8 cellular contexts compared by ENCODE assay signal in genomic region chr4:184281231-184282139, GRCh38.
DNase-seq lines count a peak whose midpoint lies in the region; ATAC-seq lines count a peak whose summit lies in the region.

No MANE protein-coding gene starts in this region.

- no peak overlapping the region for H3K4me3 Mint-ChIP-seq in activated CD4-positive, alpha-beta T cell treated with anti-CD3 and anti-CD28 coated beads, Interleukin-2, amount 10 ng/mL, durations not matched to agents 7 days and 5 days
- peak overlapping the region; percentile 83 to 88 for H3K4me3 Mint-ChIP-seq in activated T-cell treated with anti-CD3 and anti-CD28 coated beads, Interleukin-2, amount 50 U/mL, for 72 hours
- peak overlapping the region; percentile 61 for H3K4me3 Mint-ChIP-seq in stimulated activated naive CD8-positive, alpha-beta T cell treated with anti-CD3 and anti-CD28 coated beads, Interleukin-15, Interleukin-2, amounts not matched to agents 100 ng/mL and 50 ng/mL, for 24 hours

- no peaks in the 10 kb centered on the region for H3K27me3 Mint-ChIP-seq in activated CD4-positive, alpha-beta T cell treated with anti-CD3 and anti-CD28 coated beads, Interleukin-2, amount 10 ng/mL, durations not matched to agents 7 days and 5 days
- no peaks in the 10 kb centered on the region for H3K27me3 Mint-ChIP-seq in activated T-cell treated with anti-CD3 and anti-CD28 coated beads, Interleukin-2, amount 50 U/mL, for 72 hours (ENCODE audit: low read depth)
- no peaks in the 10 kb centered on the region for H3K27me3 Mint-ChIP-seq in stimulated activated naive CD8-positive, alpha-beta T cell treated with anti-CD3 and anti-CD28 coated beads, Interleukin-15, Interleukin-2, amounts not matched to agents 100 ng/mL and 50 ng/mL, for 24 hours

- ATAC-seq in HG02938 (IDR thresholded peaks at IDR 0.05; ENCODE audit: unreplicated experiment): peak; percentile 27
- peak; percentile 20 to 40 for ATAC-seq in activated T-cell treated with anti-CD3 and anti-CD28 coated beads, Interleukin-2, amount 50 U/mL, for 72 hours (replicated peaks in 1 of 2)

- peak overlapping the region; percentile 77 for H3K27ac Mint-ChIP-seq in activated CD4-positive, alpha-beta T cell treated with anti-CD3 and anti-CD28 coated beads, Interleukin-2, amount 10 ng/mL, durations not matched to agents 7 days and 5 days
- peak overlapping the region; percentile 85 for H3K27ac Mint-ChIP-seq in activated T-cell treated with anti-CD3 and anti-CD28 coated beads, Interleukin-2, amount 50 U/mL, for 72 hours
- peak overlapping the region; percentile 83 for H3K27ac Mint-ChIP-seq in stimulated activated naive CD8-positive, alpha-beta T cell treated with anti-CD3 and anti-CD28 coated beads, Interleukin-15, Interleukin-2, amounts not matched to agents 100 ng/mL and 50 ng/mL, for 24 hours

- H3K4me1 Mint-ChIP-seq in activated CD4-positive, alpha-beta T cell treated with anti-CD3 and anti-CD28 coated beads, Interleukin-2, amount 10 ng/mL, durations not matched to agents 7 days and 5 days: peaks cover 45% of the 10 kb centered on the region
- peaks cover 75% of the 10 kb centered on the region for H3K4me1 Mint-ChIP-seq in activated T-cell treated with anti-CD3 and anti-CD28 coated beads, Interleukin-2, amount 50 U/mL, for 72 hours (ENCODE audit: low read depth)
- peaks cover 71% of the 10 kb centered on the region for H3K4me1 Mint-ChIP-seq in stimulated activated naive CD8-positive, alpha-beta T cell treated with anti-CD3 and anti-CD28 coated beads, Interleukin-15, Interleukin-2, amounts not matched to agents 100 ng/mL and 50 ng/mL, for 24 hours (ENCODE audit: low read depth)

- POLR2A ChIA-PET in activated CD4-positive, alpha-beta T cell treated with anti-CD3 and anti-CD28 coated beads, Interleukin-2, amount 10 ng/mL, durations not matched to agents 7 days and 5 days (lab: Charles Lee): interaction anchor here (0.6 to 0.7 kb wide), 2 partner anchors 14 to 103 kb away, joined by 3 to 5 read pairs; no protein-coding TSS in a partner anchor

- no peak for DNase-seq in activated CD4-positive, alpha-beta T cell treated with anti-CD3 and anti-CD28 coated beads, Interleukin-2, amount 10 ng/mL, durations not matched to agents 7 days and 5 days
- no peak for DNase-seq in activated CD4-positive, alpha-beta T cell treated with anti-CD3 and anti-CD28 coated beads for 1 hour
- peak; percentile 48 to 50 for DNase-seq in activated T-cell treated with anti-CD3 and anti-CD28 coated beads, Interleukin-2, amount 50 U/mL, for 72 hours
- DNase-seq in DMS153 (lab: John Stamatoyannopoulos, UW) (no peak), 8988T (no peak), NCI-H2171 (lab: John Stamatoyannopoulos, UW) (no peak)

- H3K36me3 Mint-ChIP-seq in activated CD4-positive, alpha-beta T cell treated with anti-CD3 and anti-CD28 coated beads, Interleukin-2, amount 10 ng/mL, durations not matched to agents 7 days and 5 days (ENCODE audit: low read depth): peaks cover 15% of the 10 kb centered on the region
- peaks cover 8 to 20% of the 10 kb centered on the region in 2 donors for H3K36me3 Mint-ChIP-seq in activated T-cell treated with anti-CD3 and anti-CD28 coated beads, Interleukin-2, amount 50 U/mL, for 72 hours (ENCODE audit: insufficient read depth in 2 of 2)
- peaks cover 7% of the 10 kb centered on the region for H3K36me3 Mint-ChIP-seq in stimulated activated naive CD8-positive, alpha-beta T cell treated with anti-CD3 and anti-CD28 coated beads, Interleukin-15, Interleukin-2, amounts not matched to agents 100 ng/mL and 50 ng/mL, for 24 hours (ENCODE audit: low read depth)

- peaks cover 13% of the 10 kb centered on the region for H3K9me3 Mint-ChIP-seq in activated CD4-positive, alpha-beta T cell treated with anti-CD3 and anti-CD28 coated beads, Interleukin-2, amount 10 ng/mL, durations not matched to agents 7 days and 5 days
- H3K9me3 Mint-ChIP-seq in activated T-cell treated with anti-CD3 and anti-CD28 coated beads, Interleukin-2, amount 50 U/mL, for 72 hours: peaks cover 5 to 8% of the 10 kb centered on the region in 2 donors
- peaks cover 4% of the 10 kb centered on the region for H3K9me3 Mint-ChIP-seq in stimulated activated naive CD8-positive, alpha-beta T cell treated with anti-CD3 and anti-CD28 coated beads, Interleukin-15, Interleukin-2, amounts not matched to agents 100 ng/mL and 50 ng/mL, for 24 hours

- CTCF ChIA-PET in activated CD4-positive, alpha-beta T cell treated with anti-CD3 and anti-CD28 coated beads, Interleukin-2, amount 10 ng/mL, durations not matched to agents 7 days and 5 days (lab: Charles Lee): interaction anchor here (1.0 to 5.4 kb wide), 5 partner anchors 12 to 23 kb away, joined by 3 to 38 read pairs (median 8); no protein-coding TSS in a partner anchor

Comparison
In these comparisons a context has a peak if more than half of its experiments do, and no peak if none do; other contexts are left out.
1. DNase-seq: peak in activated T-cell treated with anti-CD3 and anti-CD28 coated beads, Interleukin-2, amount 50 U/mL, for 72 hours (2 of 2); none in activated CD4-positive, alpha-beta T cell treated with anti-CD3 and anti-CD28 coated beads, Interleukin-2, amount 10 ng/mL, durations not matched to agents 7 days and 5 days (single experiment), activated CD4-positive, alpha-beta T cell treated with anti-CD3 and anti-CD28 coated beads for 1 hour (single experiment), DMS153 (single experiment), 8988T (single experiment) and NCI-H2171 (single experiment).
2. Peak in every context shown above with its lines, with median percentiles within 50 percentile points of each other: H3K27ac Mint-ChIP-seq.